8 cellular contexts compared by ENCODE assay signal in the genomic region with DNA sequence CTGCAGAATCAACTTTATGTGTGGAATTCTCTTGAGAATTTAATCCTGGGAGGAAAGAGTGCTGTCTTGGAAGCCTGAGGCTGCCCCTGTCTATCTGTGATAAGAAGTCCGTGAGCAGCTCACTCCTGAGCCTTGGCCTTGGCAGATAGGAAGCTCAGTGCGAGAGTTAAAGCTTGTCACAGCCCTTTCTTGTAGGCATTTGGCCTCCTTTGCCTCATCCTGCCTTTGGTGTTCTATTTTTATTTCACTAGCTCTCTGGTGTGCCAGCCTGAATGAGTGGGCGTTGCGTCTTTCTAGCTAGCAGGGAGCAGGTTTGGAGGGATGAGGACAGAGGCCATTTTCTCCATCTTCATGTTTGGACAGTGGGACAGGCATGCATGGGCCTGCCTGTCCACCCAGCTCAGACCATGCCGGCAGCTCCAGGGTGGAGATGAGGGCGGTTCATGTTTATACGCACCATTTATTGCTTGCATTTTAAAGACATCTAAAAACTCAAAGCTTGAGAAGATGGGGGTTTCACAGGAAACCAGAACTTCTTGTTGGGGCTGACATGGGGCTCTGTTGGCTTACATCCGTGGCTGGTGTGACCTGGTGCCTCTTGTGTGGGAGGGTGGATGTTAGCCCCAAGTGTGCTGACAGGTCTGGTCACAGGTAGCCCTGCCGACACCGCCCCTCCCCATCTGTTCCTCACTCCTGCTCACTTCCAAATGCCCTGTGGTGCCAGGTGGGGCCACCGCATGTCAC. TPM values are rescaled to one million over a fixed set of nuclear protein-coding genes. Genes with fewer than 3 reads are reported as not detected.
DNase-seq lines count a peak whose midpoint lies in the region; ATAC-seq and TF ChIP-seq lines count a peak whose summit lies in the region.

No MANE protein-coding gene starts in this region.

- H3K27ac Mint-ChIP-seq in Calu3 (ENCODE audit: unreplicated experiment): peak overlapping the region; percentile 25
- H3K27ac Mint-ChIP-seq in activated naive CD8-positive, alpha-beta T cell treated with anti-CD3 and anti-CD28 coated beads, Interleukin-2, amount 50 U/mL, for 24 hours: peak overlapping the region; percentile 95
- H3K27ac Mint-ChIP-seq in stimulated activated naive CD8-positive, alpha-beta T cell treated with anti-CD3 and anti-CD28 coated beads, Interleukin-15, amount 100 ng/mL, for 72 hours: peak overlapping the region; percentile 97 to 99

- H3K4me1 Mint-ChIP-seq in Calu3 (ENCODE audit: low read depth, unreplicated experiment): peaks cover 63% of the 10 kb centered on the region
- H3K4me1 Mint-ChIP-seq in activated naive CD8-positive, alpha-beta T cell treated with anti-CD3 and anti-CD28 coated beads, Interleukin-2, amount 50 U/mL, for 24 hours: peaks cover 93% of the 10 kb centered on the region
- H3K4me1 Mint-ChIP-seq in stimulated activated naive CD8-positive, alpha-beta T cell treated with anti-CD3 and anti-CD28 coated beads, Interleukin-15, amount 100 ng/mL, for 72 hours: peaks cover 100% of the 10 kb centered on the region

- no peaks in the 10 kb centered on the region for H3K27me3 ChIP-seq in right lobe of liver

- H3K4me1 ChIP-seq in right lobe of liver: peaks cover 0 to 61% (median 33%) of the 10 kb centered on the region in 4 donors

- intact Hi-C loops in Calu3 (cut with micrococcal nuclease; ENCODE audit: unreplicated experiment): no loop called here
- intact Hi-C loops in right lobe of liver (cut with DNase I): no loop called here

- 42% methylated on average over 11 of the region's 11 CpGs for WGBS in right lobe of liver (ENCODE audit: insufficient coverage, low coverage, low lambda C conversion rate, missing lambda C conversion rate)

- peaks cover 69% of the 10 kb centered on the region for H3K36me3 Mint-ChIP-seq in Calu3 (ENCODE audit: insufficient read depth, unreplicated experiment)
- H3K36me3 Mint-ChIP-seq in activated naive CD8-positive, alpha-beta T cell treated with anti-CD3 and anti-CD28 coated beads, Interleukin-2, amount 50 U/mL, for 24 hours (ENCODE audit: low read depth): no peaks in the 10 kb centered on the region

- peak overlapping the region; percentile 40 to 81 (median 61) for H3K27ac ChIP-seq in right lobe of liver

- H3K9me3 Mint-ChIP-seq in Calu3 (ENCODE audit: low read depth, unreplicated experiment): no peaks in the 10 kb centered on the region
- H3K9me3 Mint-ChIP-seq in activated naive CD8-positive, alpha-beta T cell treated with anti-CD3 and anti-CD28 coated beads, Interleukin-2, amount 50 U/mL, for 24 hours: no peaks in the 10 kb centered on the region
- no peaks in the 10 kb centered on the region for H3K9me3 Mint-ChIP-seq in stimulated activated naive CD8-positive, alpha-beta T cell treated with anti-CD3 and anti-CD28 coated beads, Interleukin-15, amount 100 ng/mL, for 72 hours

- TF ChIP-seq POLR2A in right lobe of liver (IDR thresholded peaks at IDR 0.05): no peak

- TF ChIP-seq CTCF in Calu3 (IDR thresholded peaks at IDR 0.05; ENCODE audit: unreplicated experiment) (no peak), right lobe of liver (IDR thresholded peaks at IDR 0.05) (no peak)

- H3K4me3 ChIP-seq in right lobe of liver: no peak overlapping the region

- no peak for ATAC-seq in activated naive CD8-positive, alpha-beta T cell treated with anti-CD3 and anti-CD28 coated beads, Interleukin-2, amount 50 U/mL, for 24 hours
- no peak for ATAC-seq in right lobe of liver
- ATAC-seq in stimulated activated naive CD8-positive, alpha-beta T cell treated with anti-CD3 and anti-CD28 coated beads, Interleukin-15, amount 100 ng/mL, for 72 hours: peak; percentile 58
- ATAC-seq in HG02938 (IDR thresholded peaks at IDR 0.05; ENCODE audit: unreplicated experiment): no peak

- H3K9me3 ChIP-seq in right lobe of liver: no peaks in the 10 kb centered on the region

- H3K36me3 ChIP-seq in right lobe of liver: no peaks in the 10 kb centered on the region

- DNase-seq in Calu3 (no peak), OCI-M2 (lab: John Stamatoyannopoulos, UW; ENCODE audit: unreplicated experiment) (peak; percentile 32), right lobe of liver (no peak), SW 1271 (lab: John Stamatoyannopoulos, UW) (no peak), dermis blood vessel endothelial cell (no peak)
- peak; percentile 57 for DNase-seq in activated naive CD8-positive, alpha-beta T cell treated with anti-CD3 and anti-CD28 coated beads, Interleukin-2, amount 50 U/mL, for 24 hours
- peak; percentile 49 to 69 for DNase-seq in stimulated activated naive CD8-positive, alpha-beta T cell treated with anti-CD3 and anti-CD28 coated beads, Interleukin-15, amount 100 ng/mL, for 72 hours

- no peaks in the 10 kb centered on the region for H3K27me3 Mint-ChIP-seq in Calu3 (ENCODE audit: unreplicated experiment)
- H3K27me3 Mint-ChIP-seq in activated naive CD8-positive, alpha-beta T cell treated with anti-CD3 and anti-CD28 coated beads, Interleukin-2, amount 50 U/mL, for 24 hours: no peaks in the 10 kb centered on the region
- no peaks in the 10 kb centered on the region for H3K27me3 Mint-ChIP-seq in stimulated activated naive CD8-positive, alpha-beta T cell treated with anti-CD3 and anti-CD28 coated beads, Interleukin-15, amount 100 ng/mL, for 72 hours

- H3K4me3 Mint-ChIP-seq in Calu3 (ENCODE audit: low read depth, unreplicated experiment): no peak overlapping the region
- H3K4me3 Mint-ChIP-seq in activated naive CD8-positive, alpha-beta T cell treated with anti-CD3 and anti-CD28 coated beads, Interleukin-2, amount 50 U/mL, for 24 hours: peak overlapping the region; percentile 62
- H3K4me3 Mint-ChIP-seq in stimulated activated naive CD8-positive, alpha-beta T cell treated with anti-CD3 and anti-CD28 coated beads, Interleukin-15, amount 100 ng/mL, for 72 hours: peak overlapping the region; percentile 81 to 83

- CTCF ChIA-PET in Calu3 (lab: Charles Lee): no interaction called here

- BruUV-seq in Calu3 (replicated peaks; lab: Mats Ljungman, UMichigan): no TSS peak

RNA-seq across cellular contexts. Expression of a gene that starts 29.8 kb away (rescaled TPM):
- 25.5 and 31.6 TPM in 2 replicates for total RNA-seq in Calu3 (2022)
- 10 to 100 TPM in 3 of 6 experiments, 1 to 10 TPM in 3; 4.2 to 16.0 (median 8.4) TPM for total RNA-seq in right lobe of liver
- total RNA-seq in dermis blood vessel endothelial cell: 42.5 and 55.6 TPM in 2 replicates

RNA-seq across cellular contexts. Expression of a gene that starts 52.9 kb away (rescaled TPM):
- 49.0 and 50.4 TPM in 2 replicates for total RNA-seq in Calu3 (2022)
- 10 to 100 TPM; 15.5 to 25.2 (median 19.9) TPM for total RNA-seq in right lobe of liver
- total RNA-seq in dermis blood vessel endothelial cell: 51.8 and 51.9 TPM in 2 replicates

RNA-seq across cellular contexts. Expression of a gene that starts 53.8 kb away (rescaled TPM):
- total RNA-seq in Calu3 (2022) (34.2 and 34.3 TPM in 2 replicates), right lobe of liver (10 to 100 TPM in 3 of 6 experiments, 1 to 10 TPM in 3; 7.2 to 13.4 (median 10.1) TPM), dermis blood vessel endothelial cell (11.4 and 13.8 TPM in 2 replicates)

Comparison
In these comparisons a context has a peak if more than half of its experiments do, and no peak if none do; other contexts are left out.
1. DNase-seq: peak in OCI-M2 (single experiment), activated naive CD8-positive, alpha-beta T cell treated with anti-CD3 and anti-CD28 coated beads, Interleukin-2, amount 50 U/mL, for 24 hours (single experiment) and stimulated activated naive CD8-positive, alpha-beta T cell treated with anti-CD3 and anti-CD28 coated beads, Interleukin-15, amount 100 ng/mL, for 72 hours (2 of 2); none in Calu3 (single experiment), right lobe of liver (0 of 3), SW 1271 (0 of 2) and dermis blood vessel endothelial cell (single experiment).
2. H3K27ac Mint-ChIP-seq: peak in every context shown above with its lines; median percentile 98 in stimulated activated naive CD8-positive, alpha-beta T cell treated with anti-CD3 and anti-CD28 coated beads, Interleukin-15, amount 100 ng/mL, for 72 hours; 95 in activated naive CD8-positive, alpha-beta T cell treated with anti-CD3 and anti-CD28 coated beads, Interleukin-2, amount 50 U/mL, for 24 hours; 25 in Calu3.